In the genomic region with DNA sequence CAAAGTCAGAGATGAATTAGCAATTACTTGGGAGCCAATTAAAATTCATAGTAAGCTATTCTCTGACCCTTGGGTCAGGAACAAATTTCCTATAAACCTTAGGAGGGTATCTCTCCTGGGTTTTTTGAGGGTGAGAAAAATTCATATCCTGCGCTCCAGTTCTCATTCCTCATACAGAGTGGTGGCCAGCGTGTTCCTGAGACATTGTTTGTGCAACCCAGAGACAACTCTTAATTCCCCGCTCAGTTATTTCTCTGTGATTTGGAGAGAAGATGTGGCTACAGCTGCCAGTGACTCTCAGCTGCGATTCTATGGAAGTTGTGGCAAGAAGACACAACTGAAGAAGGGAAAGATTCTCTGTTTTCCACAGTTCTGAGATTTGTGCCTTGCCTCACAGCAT, we compare ENCODE assay signal across 17 cellular contexts. TPM values are rescaled to one million over a fixed set of nuclear protein-coding genes. Genes with fewer than 3 reads are reported as not detected.
DNase-seq lines count a peak whose midpoint lies in the region; ATAC-seq and TF ChIP-seq lines count a peak whose summit lies in the region.
"Had no signal": no experiment of that assay in that cellular context is flagged by ENCODE, and none has a peak within 500 bp of the region (broad histone marks: within the 10 kb centered on the region; RNA-seq: fewer than 3 reads in every experiment).

No MANE protein-coding gene starts in this region.

- H3K4me1 ChIP-seq in adipocyte (ENCODE audit: control insufficient read depth, insufficient read depth, low read length): peaks cover 34% of the 10 kb centered on the region
- H3K4me1 ChIP-seq in gastrocnemius medialis: peaks cover 13 to 27% of the 10 kb centered on the region in 2 donors
- H3K4me1 ChIP-seq: BLaER1, Caco-2, HAP-1 had no signal

- no peak overlapping the region for H3K4me3 Mint-ChIP-seq in nephron progenitor cell
- no peak overlapping the region for H3K4me3 Mint-ChIP-seq in stimulated activated effector memory CD8-positive, alpha-beta T cell treated with anti-CD3 and anti-CD28 coated beads, Interleukin-12 subunit alpha, Interleukin-12 subunit beta, amount 100 ng/mL, for 72 hours
- H3K4me3 Mint-ChIP-seq: CD8-positive, alpha-beta memory T cell had no signal

- H3K4me1 Mint-ChIP-seq in nephron progenitor cell: peaks cover 29% of the 10 kb centered on the region
- H3K4me1 Mint-ChIP-seq in stimulated activated effector memory CD8-positive, alpha-beta T cell treated with anti-CD3 and anti-CD28 coated beads, Interleukin-12 subunit alpha, Interleukin-12 subunit beta, amount 100 ng/mL, for 72 hours: no peaks in the 10 kb centered on the region
- H3K4me1 Mint-ChIP-seq: CD8-positive, alpha-beta memory T cell had no signal

- ATAC-seq in Right ventricle myocardium superior (ENCODE audit: poor library complexity): peak; percentile 52
- no peak for ATAC-seq in Right ventricle myocardium inferior
- ATAC-seq in gastrocnemius medialis: peak in 1 of 2 donors; percentile 22
- no peak for ATAC-seq in stimulated activated effector memory CD8-positive, alpha-beta T cell treated with anti-CD3 and anti-CD28 coated beads, Interleukin-12 subunit alpha, Interleukin-12 subunit beta, amount 100 ng/mL, for 72 hours

- peak overlapping the region; percentile 24 for H3K27ac Mint-ChIP-seq in nephron progenitor cell
- no peak overlapping the region for H3K27ac Mint-ChIP-seq in stimulated activated effector memory CD8-positive, alpha-beta T cell treated with anti-CD3 and anti-CD28 coated beads, Interleukin-12 subunit alpha, Interleukin-12 subunit beta, amount 100 ng/mL, for 72 hours
- H3K27ac Mint-ChIP-seq: CD8-positive, alpha-beta memory T cell had no signal

- in situ Hi-C loops in gastrocnemius medialis (cut with MboI; ENCODE audit: low sequenced_read_pairs in 4 of 4): no loop called here

- H3K9me3 ChIP-seq in adipocyte (ENCODE audit: control insufficient read depth, low read length) (no peaks in the 10 kb centered on the region), gastrocnemius medialis (no peaks in the 10 kb centered on the region)
- H3K9me3 ChIP-seq: BLaER1, Caco-2, HAP-1 had no signal

- H3K9me3 Mint-ChIP-seq in nephron progenitor cell: no peaks in the 10 kb centered on the region
- no peaks in the 10 kb centered on the region for H3K9me3 Mint-ChIP-seq in stimulated activated effector memory CD8-positive, alpha-beta T cell treated with anti-CD3 and anti-CD28 coated beads, Interleukin-12 subunit alpha, Interleukin-12 subunit beta, amount 100 ng/mL, for 72 hours
- H3K9me3 Mint-ChIP-seq: CD8-positive, alpha-beta memory T cell had no signal

- H3K4me3 ChIP-seq in adipocyte (ENCODE audit: low read length) (peak overlapping the region; percentile 47), gastrocnemius medialis (no peak overlapping the region)
- H3K4me3 ChIP-seq: BLaER1, HAP-1 had no signal

- peaks cover 8% of the 10 kb centered on the region for H3K27me3 Mint-ChIP-seq in nephron progenitor cell (ENCODE audit: low read depth, poor library complexity)

- no peak for TF ChIP-seq CTCF in nephron progenitor cell (IDR thresholded peaks at IDR 0.05)
- no peak for TF ChIP-seq CTCF in gastrocnemius medialis (IDR thresholded peaks at IDR 0.05 in 4 of 5, conservative IDR thresholded peaks at IDR 0.05 in 1 of 5)

- no peak for TF ChIP-seq POLR2A in gastrocnemius medialis (IDR thresholded peaks at IDR 0.05)

- intact Hi-C loops in Right ventricle myocardium superior (cut with DNase I) (loop anchor here (10.0 kb wide), 1 partner anchor 227 kb away; a partner anchor contains a TSS), Right ventricle myocardium inferior (cut with DNase I) (no loop called here), gastrocnemius medialis (cut with DNase I; ENCODE audit: low total_unique reads) (no loop called here)

- no peaks in the 10 kb centered on the region for H3K36me3 Mint-ChIP-seq in nephron progenitor cell (ENCODE audit: low read depth)
- no peaks in the 10 kb centered on the region for H3K36me3 Mint-ChIP-seq in stimulated activated effector memory CD8-positive, alpha-beta T cell treated with anti-CD3 and anti-CD28 coated beads, Interleukin-12 subunit alpha, Interleukin-12 subunit beta, amount 100 ng/mL, for 72 hours
- H3K36me3 Mint-ChIP-seq: CD8-positive, alpha-beta memory T cell had no signal

- no peak for DNase-seq in Right ventricle myocardium superior
- DNase-seq in Right ventricle myocardium inferior (ENCODE audit: missing footprints): no peak
- DNase-seq in adipocyte (ENCODE audit: low read depth): no peak
- DNase-seq in nephron progenitor cell: no peak
- DNase-seq in gastrocnemius medialis: no peak
- DNase-seq in stimulated activated effector memory CD8-positive, alpha-beta T cell treated with anti-CD3 and anti-CD28 coated beads, Interleukin-12 subunit alpha, Interleukin-12 subunit beta, amount 100 ng/mL, for 72 hours (ENCODE audit: low spot score in 2 of 2): no peak
- DNase-seq in effector CD4-positive, alpha-beta T cell: no peak
- DNase-seq in AG20443 (ENCODE audit: low spot score): no peak
- DNase-seq: AML-193; Caco-2; CD8-positive, alpha-beta memory T cell; DND-41; GDM1; GOT3 had no signal

- H3K27me3 ChIP-seq in adipocyte (replicated peaks; ENCODE audit: control insufficient read depth, insufficient read depth, low read length) (no peaks in the 10 kb centered on the region), gastrocnemius medialis (no peaks in the 10 kb centered on the region)
- H3K27me3 ChIP-seq: BLaER1 had no signal

- H3K27ac ChIP-seq in gastrocnemius medialis: peak overlapping the region; percentile 9 to 85 (median 64)
- H3K27ac ChIP-seq: 22Rv1, BLaER1 had no signal

- no peak overlapping the region for H3K9ac ChIP-seq in adipocyte (ENCODE audit: low read length)
- H3K9ac ChIP-seq: BLaER1 had no signal

- H3K36me3 ChIP-seq in adipocyte (ENCODE audit: control insufficient read depth, insufficient read depth, low read length, severe bottlenecking) (no peaks in the 10 kb centered on the region), gastrocnemius medialis (no peaks in the 10 kb centered on the region)
- H3K36me3 ChIP-seq: BLaER1, HAP-1 had no signal

RNA-seq across cellular contexts. Expression of a gene that starts 37.9 kb away (rescaled TPM):
- total RNA-seq in Right ventricle myocardium superior: 23.5 TPM
- total RNA-seq in Right ventricle myocardium inferior: 19.4 TPM
- 10 to 100 TPM; 11.5 to 21.0 (median 17.5) TPM for total RNA-seq in gastrocnemius medialis
